Comparison of ENCODE assay signal across 8 cellular contexts in the genomic region with DNA sequence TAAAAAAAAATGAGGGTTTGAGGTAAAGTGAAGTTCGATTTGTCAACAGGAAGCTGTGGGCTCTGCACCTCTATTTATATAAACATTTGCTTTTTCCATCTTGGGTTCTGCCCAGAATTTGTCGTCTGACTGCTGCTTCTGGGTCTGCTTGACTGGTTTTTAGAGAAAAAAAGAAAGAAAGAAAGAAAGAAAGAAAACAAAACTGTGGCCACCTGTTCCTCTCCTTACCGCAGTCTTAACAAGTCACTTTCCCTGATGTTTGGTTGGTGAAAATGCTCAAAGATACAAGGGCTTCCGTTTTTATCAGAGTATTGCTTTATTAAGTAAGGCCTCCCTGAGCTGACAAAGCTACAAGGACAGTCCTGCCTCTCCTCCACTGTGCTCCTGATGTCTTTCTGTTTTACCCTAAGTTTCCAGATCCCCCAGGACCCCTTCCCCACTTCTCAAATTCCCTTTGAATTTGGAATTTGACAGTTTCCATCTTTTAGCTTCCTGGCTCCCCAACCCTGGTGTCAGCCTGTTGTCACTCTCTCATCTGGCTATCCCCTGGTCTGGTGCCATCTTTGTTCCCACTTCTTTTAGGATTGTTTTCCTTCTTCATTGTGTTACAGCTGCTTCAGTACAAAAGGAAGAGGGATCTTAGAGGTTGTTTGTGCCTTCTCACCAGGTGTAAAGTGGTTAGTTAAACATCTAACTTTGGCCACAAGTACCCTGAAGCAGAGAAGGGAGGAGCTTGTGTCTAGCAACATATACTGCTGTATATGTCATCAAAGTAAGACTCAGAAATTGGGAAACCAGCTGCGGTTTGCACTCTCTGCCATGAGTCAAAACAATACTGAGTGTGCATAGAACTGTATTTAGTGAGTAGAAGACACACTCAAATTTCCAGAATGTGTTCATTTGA.
DNase-seq lines count a peak whose midpoint lies in the region; ATAC-seq lines count a peak whose summit lies in the region.

No MANE protein-coding gene starts in this region.

- ATAC-seq in GM21447 (IDR thresholded peaks at IDR 0.05; ENCODE audit: unreplicated experiment) = peak; percentile 59

- DNase-seq in DMS53 treated with DMSO at 0.1 percent for 48 hours (lab: John Stamatoyannopoulos, UW; ENCODE audit: unreplicated experiment) (peak; percentile 52), HPDE6-E6E7 (ENCODE audit: extremely low spot score) (peak; percentile 20), activated T-helper 1 cell treated with Interleukin-2 at 50 U/mL for 16 hours (ENCODE audit: low read depth) (peak; percentile 11), foreskin melanocyte (no peak), NCI-H2227 treated with DMSO at 0.1 percent for 48 hours (lab: John Stamatoyannopoulos, UW) (no peak), NCI-H1694 (lab: John Stamatoyannopoulos, UW) (no peak)
- peak; percentile 64 for DNase-seq in stimulated activated CD4-positive, alpha-beta T cell treated with anti-CD3 and anti-CD28 coated beads, Interleukin-4, amount 100 ng/mL, for 24 hours

Comparison
In these comparisons a context has a peak if more than half of its experiments do, and no peak if none do; other contexts are left out.
1. DNase-seq: peak in DMS53 treated with DMSO at 0.1 percent for 48 hours (single experiment), HPDE6-E6E7 (single experiment), activated T-helper 1 cell treated with Interleukin-2 at 50 U/mL for 16 hours (single experiment) and stimulated activated CD4-positive, alpha-beta T cell treated with anti-CD3 and anti-CD28 coated beads, Interleukin-4, amount 100 ng/mL, for 24 hours (single experiment); none in foreskin melanocyte (single experiment), NCI-H2227 treated with DMSO at 0.1 percent for 48 hours (single experiment) and NCI-H1694 (single experiment).